Comparison of ENCODE assay signal across 8 cellular contexts in the genomic region with DNA sequence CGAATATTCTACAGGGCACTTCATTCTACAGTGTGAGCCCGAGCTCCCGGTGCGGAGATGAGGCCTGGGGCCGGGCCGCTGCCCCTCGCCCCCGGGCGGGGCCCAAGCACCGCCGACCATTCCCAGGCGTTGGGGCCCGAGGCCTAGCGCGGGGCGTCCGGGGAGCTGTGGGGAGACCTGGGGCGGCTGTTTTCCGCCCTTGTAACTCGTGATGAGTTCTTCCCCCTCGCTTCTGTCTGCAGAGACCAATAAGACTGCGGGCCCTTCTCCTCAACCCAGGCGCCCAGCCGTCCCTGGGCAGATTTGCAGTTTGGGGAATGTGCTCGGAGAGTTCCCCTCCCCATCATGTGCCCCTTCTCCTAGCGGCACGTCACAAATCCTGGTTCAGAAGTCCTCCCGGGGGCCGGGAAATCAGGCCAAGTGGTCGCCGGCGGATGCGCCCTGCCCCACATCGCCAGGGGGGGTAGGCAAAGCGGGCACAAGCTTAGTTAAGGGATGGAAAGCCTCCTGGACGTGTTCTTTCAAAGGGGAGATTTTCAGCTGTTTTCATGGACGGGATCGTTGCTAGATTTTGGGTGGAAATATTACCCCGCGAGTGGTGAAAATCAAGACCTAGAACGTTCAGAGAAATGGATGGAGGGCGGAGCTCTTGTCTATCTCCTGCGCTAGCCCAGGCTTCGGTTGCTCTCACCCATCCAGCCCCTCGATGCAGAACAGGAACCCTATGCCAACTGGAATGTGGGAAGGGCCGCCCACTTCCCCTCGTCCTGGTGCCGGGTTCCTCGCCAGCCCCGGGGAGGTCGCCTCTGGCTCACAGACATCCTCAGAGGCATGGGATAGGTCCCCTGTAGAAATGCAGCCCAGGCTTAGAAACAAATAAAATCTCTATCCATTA. TPM values are rescaled to one million over a fixed set of nuclear protein-coding genes. Genes with fewer than 3 reads are reported as not detected.
DNase-seq lines count a peak whose midpoint lies in the region; ATAC-seq lines count a peak whose summit lies in the region.

No MANE protein-coding gene starts in this region.

- peaks cover 6% of the 10 kb centered on the region for H3K36me3 Mint-ChIP-seq in activated T-helper 2 cell treated with anti-CD3 and anti-CD28 coated beads, Interferon-gamma antibody, Interleukin-2, Interleukin-4, amounts not matched to agents 10 μg/mL and 5 μg/mL and 100 μg/mL, durations not matched to agents 14 hours and 24 hours and 36 hours (ENCODE audit: low read depth)
- H3K36me3 Mint-ChIP-seq in natural killer cell treated with Interleukin-12 subunit alpha and Interleukin-12 subunit beta and Interleukin-15 and Interleukin-18, amount 100 ng/mL, for 72 hours: peaks cover 13% of the 10 kb centered on the region

- no peaks in the 10 kb centered on the region for H3K9me3 Mint-ChIP-seq in activated T-helper 2 cell treated with anti-CD3 and anti-CD28 coated beads, Interferon-gamma antibody, Interleukin-2, Interleukin-4, amounts not matched to agents 10 μg/mL and 5 μg/mL and 100 μg/mL, durations not matched to agents 14 hours and 24 hours and 36 hours
- peaks cover 4% of the 10 kb centered on the region for H3K9me3 Mint-ChIP-seq in natural killer cell treated with Interleukin-12 subunit alpha and Interleukin-12 subunit beta and Interleukin-15 and Interleukin-18, amount 100 ng/mL, for 72 hours

- DNase-seq in NCI-H82 (lab: John Stamatoyannopoulos, UW) (peak; percentile 33), NCI-H82 treated with DMSO at 0.1 percent for 48 hours (lab: John Stamatoyannopoulos, UW; ENCODE audit: unreplicated experiment) (no peak), NCI-H345 (lab: John Stamatoyannopoulos, UW) (peak; percentile 79), fibroblast of the conjunctiva (ENCODE audit: low read depth) (peak; percentile 47)
- no peak for DNase-seq in activated T-helper 2 cell treated with anti-CD3 and anti-CD28 coated beads, Interferon-gamma antibody, Interleukin-2, Interleukin-4, amounts not matched to agents 10 μg/mL and 5 μg/mL and 100 μg/mL, durations not matched to agents 14 hours and 24 hours and 36 hours (ENCODE audit: low spot score)
- DNase-seq in natural killer cell treated with Interleukin-12 subunit alpha and Interleukin-12 subunit beta and Interleukin-15 and Interleukin-18, amount 100 ng/mL, for 72 hours (ENCODE audit: low spot score): no peak

- peaks cover 3% of the 10 kb centered on the region for H3K27me3 Mint-ChIP-seq in activated T-helper 2 cell treated with anti-CD3 and anti-CD28 coated beads, Interferon-gamma antibody, Interleukin-2, Interleukin-4, amounts not matched to agents 10 μg/mL and 5 μg/mL and 100 μg/mL, durations not matched to agents 14 hours and 24 hours and 36 hours (ENCODE audit: low read depth)
- no peaks in the 10 kb centered on the region for H3K27me3 Mint-ChIP-seq in natural killer cell treated with Interleukin-12 subunit alpha and Interleukin-12 subunit beta and Interleukin-15 and Interleukin-18, amount 100 ng/mL, for 72 hours

- H3K4me1 Mint-ChIP-seq in activated T-helper 2 cell treated with anti-CD3 and anti-CD28 coated beads, Interferon-gamma antibody, Interleukin-2, Interleukin-4, amounts not matched to agents 10 μg/mL and 5 μg/mL and 100 μg/mL, durations not matched to agents 14 hours and 24 hours and 36 hours (ENCODE audit: low read depth): peaks cover 18% of the 10 kb centered on the region
- peaks cover 24 to 25% of the 10 kb centered on the region in 2 donors for H3K4me1 Mint-ChIP-seq in natural killer cell treated with Interleukin-12 subunit alpha and Interleukin-12 subunit beta and Interleukin-15 and Interleukin-18, amount 100 ng/mL, for 72 hours (ENCODE audit: low read depth in 2 of 2)

- peak overlapping the region; percentile 100 for H3K27ac Mint-ChIP-seq in activated T-helper 2 cell treated with anti-CD3 and anti-CD28 coated beads, Interferon-gamma antibody, Interleukin-2, Interleukin-4, amounts not matched to agents 10 μg/mL and 5 μg/mL and 100 μg/mL, durations not matched to agents 14 hours and 24 hours and 36 hours
- H3K27ac Mint-ChIP-seq in natural killer cell treated with Interleukin-12 subunit alpha and Interleukin-12 subunit beta and Interleukin-15 and Interleukin-18, amount 100 ng/mL, for 72 hours: peak overlapping the region; percentile 97 to 99

- peak overlapping the region; percentile 95 for H3K4me3 Mint-ChIP-seq in activated T-helper 2 cell treated with anti-CD3 and anti-CD28 coated beads, Interferon-gamma antibody, Interleukin-2, Interleukin-4, amounts not matched to agents 10 μg/mL and 5 μg/mL and 100 μg/mL, durations not matched to agents 14 hours and 24 hours and 36 hours (ENCODE audit: low read depth)
- H3K4me3 Mint-ChIP-seq in natural killer cell treated with Interleukin-12 subunit alpha and Interleukin-12 subunit beta and Interleukin-15 and Interleukin-18, amount 100 ng/mL, for 72 hours: peak overlapping the region; percentile 94

- peak overlapping the region; percentile 99 for H3K27ac ChIP-seq in temporal lobe (ENCODE audit: low read depth, low read length)

- ATAC-seq in HG02642 (IDR thresholded peaks at IDR 0.05; ENCODE audit: poor library complexity, unreplicated experiment): peak; percentile 10
- peak in 1 of 2 donors; percentile 11 for ATAC-seq in natural killer cell treated with Interleukin-12 subunit alpha and Interleukin-12 subunit beta and Interleukin-15 and Interleukin-18, amount 100 ng/mL, for 72 hours

- intact Hi-C loops in activated T-helper 2 cell treated with anti-CD3 and anti-CD28 coated beads, Interferon-gamma antibody, Interleukin-2, Interleukin-4, amounts not matched to agents 10 μg/mL and 5 μg/mL and 100 μg/mL, durations not matched to agents 14 hours and 24 hours and 36 hours (cut with micrococcal nuclease): loop anchor here (1.0 to 10.0 kb wide), 6 partner anchors 16 to 1551 kb away; partner anchors contain the start of genes CAMKMT, COX7A2L, PREPL and ZFP36L2

RNA-seq across cellular contexts. Expression of gene HAAO, which starts 18.8 kb away (rescaled TPM):
- total RNA-seq in activated T-helper 2 cell treated with anti-CD3 and anti-CD28 coated beads, Interferon-gamma antibody, Interleukin-2, Interleukin-4, amounts not matched to agents 10 μg/mL and 5 μg/mL and 100 μg/mL, durations not matched to agents 14 hours and 24 hours and 36 hours: 5.1 and 5.8 TPM in 2 replicates
- not detected for total RNA-seq in natural killer cell treated with Interleukin-12 subunit alpha and Interleukin-12 subunit beta and Interleukin-15 and Interleukin-18, amount 100 ng/mL, for 72 hours
- total RNA-seq in temporal lobe: 1.5 TPM

RNA-seq across cellular contexts. Expression of gene OXER1, which starts 47.3 kb away (rescaled TPM):
- total RNA-seq in activated T-helper 2 cell treated with anti-CD3 and anti-CD28 coated beads, Interferon-gamma antibody, Interleukin-2, Interleukin-4, amounts not matched to agents 10 μg/mL and 5 μg/mL and 100 μg/mL, durations not matched to agents 14 hours and 24 hours and 36 hours: 1.1 and 1.3 TPM in 2 replicates
- not detected for total RNA-seq in natural killer cell treated with Interleukin-12 subunit alpha and Interleukin-12 subunit beta and Interleukin-15 and Interleukin-18, amount 100 ng/mL, for 72 hours
- 0.25 TPM for total RNA-seq in temporal lobe

Comparison
In these comparisons a context has a peak if more than half of its experiments do, and no peak if none do; other contexts are left out.
1. DNase-seq: peak in NCI-H82 (single experiment), NCI-H345 (single experiment) and fibroblast of the conjunctiva (single experiment); none in NCI-H82 treated with DMSO at 0.1 percent for 48 hours (single experiment), activated T-helper 2 cell treated with anti-CD3 and anti-CD28 coated beads, Interferon-gamma antibody, Interleukin-2, Interleukin-4, amounts not matched to agents 10 μg/mL and 5 μg/mL and 100 μg/mL, durations not matched to agents 14 hours and 24 hours and 36 hours (single experiment) and natural killer cell treated with Interleukin-12 subunit alpha and Interleukin-12 subunit beta and Interleukin-15 and Interleukin-18, amount 100 ng/mL, for 72 hours (single experiment).